Comparison of ENCODE assay signal across 1 cellular context in genomic region chr5:161547573-161548471, GRCh38.
A peak's percentile ranks its signal among the peaks of the same experiment; 100 is the strongest.
TF ChIP-seq lines count a peak whose summit lies in the region.

No MANE protein-coding gene starts in this region.

TF ChIP-seq in H1, 55 proteins besides CTCF, POLR2A, EP300 and RAD21 (continued from another document):
- TF ChIP-seq E2F6 (IDR thresholded peaks at IDR 0.05) = peak; percentile 39; the same call in 1 of the 2 replicates
- TF ChIP-seq CTBP2 (IDR thresholded peaks at IDR 0.05; ENCODE audit: borderline replicate concordance, insufficient read depth, insufficient read length, low read length) = peak; percentile 53
- no peak for TF ChIP-seq ATF2 (IDR thresholded peaks at IDR 0.05; ENCODE audit: low read length)
- no peak for TF ChIP-seq PHF8 (conservative IDR thresholded peaks at IDR 0.05; ENCODE audit: low read depth, low read length)
- TF ChIP-seq SUZ12 (IDR thresholded peaks at IDR 0.05; ENCODE audit: low read length) = peak; percentile 80
- no peak for TF ChIP-seq NANOG (IDR thresholded peaks at IDR 0.05; ENCODE audit: insufficient read depth, low read depth, low read length, poor library complexity, severe bottlenecking)
- TF ChIP-seq SP1 (IDR thresholded peaks at IDR 0.05; ENCODE audit: low read depth, low read length) = no peak
- no peak for TF ChIP-seq FOSL1 (IDR thresholded peaks at IDR 0.05; ENCODE audit: insufficient read depth, low read depth, low read length)
- TF ChIP-seq KDM4A (IDR thresholded peaks at IDR 0.05; ENCODE audit: low read depth, low read length, severe bottlenecking) = peak; percentile 96
